In genomic region chr22:38755155-38755910, GRCh38 we compare ENCODE assay signal across 8 cellular contexts. TPM values are rescaled to one million over a fixed set of nuclear protein-coding genes. Genes with fewer than 3 reads are reported as not detected.
DNase-seq lines count a peak whose midpoint lies in the region; ATAC-seq and TF ChIP-seq lines count a peak whose summit lies in the region.

No MANE protein-coding gene starts in this region.

- peak overlapping the region; percentile 92 for H3K27ac Mint-ChIP-seq in activated naive CD4-positive, alpha-beta T cell treated with anti-CD3 and anti-CD28 coated beads for 36 hours
- H3K27ac Mint-ChIP-seq in natural killer cell (peak overlapping the region; percentile 88 to 98), type B pancreatic cell (peak overlapping the region; percentile 85)

- CTCF ChIA-PET in activated naive CD4-positive, alpha-beta T cell treated with anti-CD3 and anti-CD28 coated beads for 36 hours (lab: Charles Lee): no interaction called here

- intact Hi-C loops in activated naive CD4-positive, alpha-beta T cell treated with anti-CD3 and anti-CD28 coated beads for 36 hours (cut with micrococcal nuclease): loop anchor here (2.0 to 10.0 kb wide), 6 partner anchors 39 to 573 kb away; partner anchors contain the start of genes DNAL4, MAFF, NPTXR and PLA2G6
- intact Hi-C loops in natural killer cell (cut with micrococcal nuclease): loop anchor here (5.0 to 10.0 kb wide), 2 partner anchors 37 to 251 kb away; partner anchors contain the start of genes DDX17 and DNAL4

- TF ChIP-seq CTCF in fibroblast of villous mesenchyme (IDR thresholded peaks at IDR 0.05; ENCODE audit: insufficient read depth, low read depth, low read length) (no peak), natural killer cell (IDR thresholded peaks at IDR 0.05) (no peak), type B pancreatic cell (conservative IDR thresholded peaks at IDR 0.05) (no peak)

- H3K4me1 Mint-ChIP-seq in activated naive CD4-positive, alpha-beta T cell treated with anti-CD3 and anti-CD28 coated beads for 36 hours (ENCODE audit: low read depth): peaks cover 57% of the 10 kb centered on the region
- H3K4me1 Mint-ChIP-seq in natural killer cell (peaks cover 65 to 76% of the 10 kb centered on the region in 2 donors), type B pancreatic cell (ENCODE audit: unreplicated experiment) (peaks cover 27% of the 10 kb centered on the region)

- H3K4me3 ChIP-seq in fibroblast of villous mesenchyme (ENCODE audit: low read depth, low read length): peak overlapping the region; percentile 68

- DNase-seq in NOMO-1 (lab: John Stamatoyannopoulos, UW; ENCODE audit: unreplicated experiment in 2 of 2) (peak; percentile 62 to 67), NOMO-1 treated with dmso at 0.1 percent for 144 hours (lab: John Stamatoyannopoulos, UW; ENCODE audit: unreplicated experiment) (no peak), OCI-M1 (lab: John Stamatoyannopoulos, UW) (peak; percentile 78), fibroblast of villous mesenchyme (ENCODE audit: low read depth) (peak; percentile 74), natural killer cell (peak; percentile 74), type B pancreatic cell (ENCODE audit: extremely low spot score, unreplicated experiment) (peak; percentile 76)
- peak; percentile 61 for DNase-seq in activated naive CD4-positive, alpha-beta T cell treated with anti-CD3 and anti-CD28 coated beads for 36 hours

- H3K27me3 Mint-ChIP-seq in activated naive CD4-positive, alpha-beta T cell treated with anti-CD3 and anti-CD28 coated beads for 36 hours (ENCODE audit: low read depth): no peaks in the 10 kb centered on the region
- H3K27me3 Mint-ChIP-seq in natural killer cell (ENCODE audit: low read depth in 2 of 2) (no peaks in the 10 kb centered on the region), type B pancreatic cell (no peaks in the 10 kb centered on the region)

- peak; percentile 27 for ATAC-seq in HG02852 (IDR thresholded peaks at IDR 0.05; ENCODE audit: unreplicated experiment)
- peak; percentile 28 to 68 (median 32) for ATAC-seq in natural killer cell

- peaks cover 22% of the 10 kb centered on the region for H3K36me3 Mint-ChIP-seq in activated naive CD4-positive, alpha-beta T cell treated with anti-CD3 and anti-CD28 coated beads for 36 hours (ENCODE audit: low read depth)
- H3K36me3 Mint-ChIP-seq in natural killer cell (peaks cover 7% of the 10 kb centered on the region), type B pancreatic cell (no peaks in the 10 kb centered on the region)

- H3K4me3 Mint-ChIP-seq in activated naive CD4-positive, alpha-beta T cell treated with anti-CD3 and anti-CD28 coated beads for 36 hours: peak overlapping the region; percentile 92
- H3K4me3 Mint-ChIP-seq in natural killer cell: peak overlapping the region; percentile 99
- H3K4me3 Mint-ChIP-seq in type B pancreatic cell: peak overlapping the region; percentile 89

- H3K9me3 Mint-ChIP-seq in activated naive CD4-positive, alpha-beta T cell treated with anti-CD3 and anti-CD28 coated beads for 36 hours: no peaks in the 10 kb centered on the region
- H3K9me3 Mint-ChIP-seq in natural killer cell (no peaks in the 10 kb centered on the region), type B pancreatic cell (no peaks in the 10 kb centered on the region)

RNA-seq across cellular contexts. Expression of gene SUN2, which starts 0.5 kb away (rescaled TPM):
- 100 to 1,000 TPM; 120 to 121 TPM for total RNA-seq in activated naive CD4-positive, alpha-beta T cell treated with anti-CD3 and anti-CD28 coated beads for 36 hours
- total RNA-seq in fibroblast of villous mesenchyme (64.3 and 99.9 TPM in 2 replicates), natural killer cell (1,000 to 10,000 TPM in 1 of 3 donors, 100 to 1,000 TPM in 2; 882 to 1,056 (median 886) TPM), type B pancreatic cell (ENCODE audit: low replicate concordance) (43.5 and 70.5 TPM in 2 replicates)

RNA-seq across cellular contexts. Expression of gene DNAL4, which starts 38.6 kb away (rescaled TPM):
- total RNA-seq in activated naive CD4-positive, alpha-beta T cell treated with anti-CD3 and anti-CD28 coated beads for 36 hours: 1 to 10 TPM; 5.9 to 8.0 TPM
- total RNA-seq in fibroblast of villous mesenchyme: 10.3 and 11.2 TPM in 2 replicates
- 1 to 10 TPM; 5.4 to 9.8 (median 6.2) TPM for total RNA-seq in natural killer cell
- total RNA-seq in type B pancreatic cell (ENCODE audit: low replicate concordance): 23.9 and 31.5 TPM in 2 replicates

RNA-seq across cellular contexts. Expression of gene GTPBP1, which starts 49.6 kb away (rescaled TPM):
- 100 to 1,000 TPM in 1 of 2 experiments, 10 to 100 TPM in 1; 98.9 to 107 TPM for total RNA-seq in activated naive CD4-positive, alpha-beta T cell treated with anti-CD3 and anti-CD28 coated beads for 36 hours
- total RNA-seq in fibroblast of villous mesenchyme (31.2 and 35.4 TPM in 2 replicates), natural killer cell (100 to 1,000 TPM; 236 to 259 (median 249) TPM), type B pancreatic cell (ENCODE audit: low replicate concordance) (47.1 and 60.1 TPM in 2 replicates)

RNA-seq across cellular contexts. Expression of gene JOSD1, which starts 54.6 kb away (rescaled TPM):
- total RNA-seq in activated naive CD4-positive, alpha-beta T cell treated with anti-CD3 and anti-CD28 coated beads for 36 hours: 10 to 100 TPM; 48.9 to 54.3 TPM
- total RNA-seq in fibroblast of villous mesenchyme: 53.5 and 62.2 TPM in 2 replicates
- total RNA-seq in natural killer cell: 100 to 1,000 TPM; 123 to 165 (median 128) TPM
- 43.4 and 51.8 TPM in 2 replicates for total RNA-seq in type B pancreatic cell (ENCODE audit: low replicate concordance)
